Comparison of ENCODE assay signal across 1 cellular context in the genomic region with DNA sequence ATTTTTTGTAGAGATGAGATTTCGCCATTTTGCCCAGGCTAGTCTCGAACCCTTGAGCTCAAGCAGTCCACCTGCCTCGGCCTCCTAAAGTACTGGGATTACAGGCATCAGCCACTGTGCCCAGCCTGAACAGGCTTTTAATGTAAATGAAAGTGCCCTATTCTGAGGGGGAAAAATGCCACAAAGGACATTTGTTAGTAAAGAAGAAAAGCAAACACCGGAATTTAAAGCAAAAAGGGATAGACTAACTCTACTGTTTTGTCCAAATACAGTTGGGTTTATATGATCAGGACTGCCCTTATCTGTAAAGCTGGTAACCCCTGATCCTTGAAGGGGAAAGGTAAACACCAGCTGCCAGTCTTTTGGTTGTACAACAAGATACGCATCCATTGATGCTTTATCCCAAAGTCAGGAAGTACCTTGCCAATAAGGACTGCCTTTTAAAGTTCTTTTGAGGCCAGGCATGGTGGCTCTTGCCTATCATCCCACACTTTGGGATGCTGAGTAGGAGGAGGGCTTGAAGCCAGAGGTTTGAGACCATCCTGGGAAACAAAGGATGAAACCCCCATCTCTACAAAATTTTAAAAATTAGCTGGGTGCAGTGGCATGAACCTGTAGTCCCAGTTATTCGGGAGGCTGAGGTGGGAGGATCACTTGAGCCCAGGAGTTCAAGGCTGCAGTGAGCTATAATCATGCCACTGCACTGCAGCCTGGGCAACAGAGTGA.
A peak's percentile ranks its signal among the peaks of the same experiment; 100 is the strongest.
TF ChIP-seq lines count a peak whose summit lies in the region.

No MANE protein-coding gene starts in this region.

TF ChIP-seq in HepG2, 621 proteins besides CTCF, POLR2A, EP300 and RAD21 (continued from another document and continues in another):
- TF ChIP-seq, protein P1, sequence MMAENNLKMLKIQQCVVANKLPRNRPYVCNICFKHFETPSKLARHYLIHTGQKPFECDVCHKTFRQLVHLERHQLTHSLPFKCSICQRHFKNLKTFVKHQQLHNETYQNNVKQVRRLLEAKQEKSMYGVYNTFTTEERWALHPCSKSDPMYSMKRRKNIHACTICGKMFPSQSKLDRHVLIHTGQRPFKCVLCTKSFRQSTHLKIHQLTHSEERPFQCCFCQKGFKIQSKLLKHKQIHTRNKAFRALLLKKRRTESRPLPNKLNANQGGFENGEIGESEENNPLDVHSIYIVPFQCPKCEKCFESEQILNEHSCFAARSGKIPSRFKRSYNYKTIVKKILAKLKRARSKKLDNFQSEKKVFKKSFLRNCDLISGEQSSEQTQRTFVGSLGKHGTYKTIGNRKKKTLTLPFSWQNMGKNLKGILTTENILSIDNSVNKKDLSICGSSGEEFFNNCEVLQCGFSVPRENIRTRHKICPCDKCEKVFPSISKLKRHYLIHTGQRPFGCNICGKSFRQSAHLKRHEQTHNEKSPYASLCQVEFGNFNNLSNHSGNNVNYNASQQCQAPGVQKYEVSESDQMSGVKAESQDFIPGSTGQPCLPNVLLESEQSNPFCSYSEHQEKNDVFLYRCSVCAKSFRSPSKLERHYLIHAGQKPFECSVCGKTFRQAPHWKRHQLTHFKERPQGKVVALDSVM (CRISPR knock-in tag; IDR thresholded peaks at IDR 0.05) = peak; percentile 89
- TF ChIP-seq ZFP36L1 (CRISPR knock-in tag; IDR thresholded peaks at IDR 0.05) (no peak), NFATC3 (CRISPR knock-in tag; IDR thresholded peaks at IDR 0.05) (no peak), GABPB1 (CRISPR knock-in tag; IDR thresholded peaks at IDR 0.05) (no peak; the same call in 1 of the 2 replicates), ETV5 (CRISPR knock-in tag; IDR thresholded peaks at IDR 0.05; ENCODE audit: borderline replicate concordance) (peak; percentile 98), YY1 (IDR thresholded peaks at IDR 0.05; ENCODE audit: insufficient read depth, insufficient replicate concordance, low read depth, low read length) (peak; percentile 27), XBP1 (CRISPR knock-in tag; IDR thresholded peaks at IDR 0.05) (peak; percentile 46; the same call in 1 of the 2 replicates), THAP11 (CRISPR knock-in tag; IDR thresholded peaks at IDR 0.05) (peak; percentile 79), ZNF451 (CRISPR knock-in tag; IDR thresholded peaks at IDR 0.05) (no peak), ZNF180 (CRISPR knock-in tag; IDR thresholded peaks at IDR 0.05; ENCODE audit: borderline replicate concordance, low read depth) (no peak), HOXD1 (CRISPR knock-in tag; IDR thresholded peaks at IDR 0.05) (peak; percentile 95), MED8 (CRISPR knock-in tag; IDR thresholded peaks at IDR 0.05; ENCODE audit: insufficient replicate concordance) (peak; percentile 92), DMAP1 (CRISPR knock-in tag; IDR thresholded peaks at IDR 0.05) (no peak), TCF7 (IDR thresholded peaks at IDR 0.05; ENCODE audit: low read depth) (peak; percentile 97), HOXA3 (CRISPR knock-in tag; IDR thresholded peaks at IDR 0.05) (peak; percentile 82), ZNF333 (CRISPR knock-in tag; IDR thresholded peaks at IDR 0.05; ENCODE audit: borderline replicate concordance) (no peak), ZNF703 (CRISPR knock-in tag; IDR thresholded peaks at IDR 0.05; ENCODE audit: borderline replicate concordance) (peak; percentile 81; the same call in 1 of the 2 replicates), ZNF557 (CRISPR knock-in tag; IDR thresholded peaks at IDR 0.05) (peak; percentile 90; the same call in 1 of the 2 replicates), REL (CRISPR knock-in tag; conservative IDR thresholded peaks at IDR 0.05) (no peak), IRF2 (CRISPR knock-in tag; IDR thresholded peaks at IDR 0.05) (peak; percentile 90)
- TF ChIP-seq, protein P2, sequence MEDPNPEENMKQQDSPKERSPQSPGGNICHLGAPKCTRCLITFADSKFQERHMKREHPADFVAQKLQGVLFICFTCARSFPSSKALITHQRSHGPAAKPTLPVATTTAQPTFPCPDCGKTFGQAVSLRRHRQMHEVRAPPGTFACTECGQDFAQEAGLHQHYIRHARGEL (CRISPR knock-in tag; IDR thresholded peaks at IDR 0.05) = no peak
- TF ChIP-seq, protein P3, sequence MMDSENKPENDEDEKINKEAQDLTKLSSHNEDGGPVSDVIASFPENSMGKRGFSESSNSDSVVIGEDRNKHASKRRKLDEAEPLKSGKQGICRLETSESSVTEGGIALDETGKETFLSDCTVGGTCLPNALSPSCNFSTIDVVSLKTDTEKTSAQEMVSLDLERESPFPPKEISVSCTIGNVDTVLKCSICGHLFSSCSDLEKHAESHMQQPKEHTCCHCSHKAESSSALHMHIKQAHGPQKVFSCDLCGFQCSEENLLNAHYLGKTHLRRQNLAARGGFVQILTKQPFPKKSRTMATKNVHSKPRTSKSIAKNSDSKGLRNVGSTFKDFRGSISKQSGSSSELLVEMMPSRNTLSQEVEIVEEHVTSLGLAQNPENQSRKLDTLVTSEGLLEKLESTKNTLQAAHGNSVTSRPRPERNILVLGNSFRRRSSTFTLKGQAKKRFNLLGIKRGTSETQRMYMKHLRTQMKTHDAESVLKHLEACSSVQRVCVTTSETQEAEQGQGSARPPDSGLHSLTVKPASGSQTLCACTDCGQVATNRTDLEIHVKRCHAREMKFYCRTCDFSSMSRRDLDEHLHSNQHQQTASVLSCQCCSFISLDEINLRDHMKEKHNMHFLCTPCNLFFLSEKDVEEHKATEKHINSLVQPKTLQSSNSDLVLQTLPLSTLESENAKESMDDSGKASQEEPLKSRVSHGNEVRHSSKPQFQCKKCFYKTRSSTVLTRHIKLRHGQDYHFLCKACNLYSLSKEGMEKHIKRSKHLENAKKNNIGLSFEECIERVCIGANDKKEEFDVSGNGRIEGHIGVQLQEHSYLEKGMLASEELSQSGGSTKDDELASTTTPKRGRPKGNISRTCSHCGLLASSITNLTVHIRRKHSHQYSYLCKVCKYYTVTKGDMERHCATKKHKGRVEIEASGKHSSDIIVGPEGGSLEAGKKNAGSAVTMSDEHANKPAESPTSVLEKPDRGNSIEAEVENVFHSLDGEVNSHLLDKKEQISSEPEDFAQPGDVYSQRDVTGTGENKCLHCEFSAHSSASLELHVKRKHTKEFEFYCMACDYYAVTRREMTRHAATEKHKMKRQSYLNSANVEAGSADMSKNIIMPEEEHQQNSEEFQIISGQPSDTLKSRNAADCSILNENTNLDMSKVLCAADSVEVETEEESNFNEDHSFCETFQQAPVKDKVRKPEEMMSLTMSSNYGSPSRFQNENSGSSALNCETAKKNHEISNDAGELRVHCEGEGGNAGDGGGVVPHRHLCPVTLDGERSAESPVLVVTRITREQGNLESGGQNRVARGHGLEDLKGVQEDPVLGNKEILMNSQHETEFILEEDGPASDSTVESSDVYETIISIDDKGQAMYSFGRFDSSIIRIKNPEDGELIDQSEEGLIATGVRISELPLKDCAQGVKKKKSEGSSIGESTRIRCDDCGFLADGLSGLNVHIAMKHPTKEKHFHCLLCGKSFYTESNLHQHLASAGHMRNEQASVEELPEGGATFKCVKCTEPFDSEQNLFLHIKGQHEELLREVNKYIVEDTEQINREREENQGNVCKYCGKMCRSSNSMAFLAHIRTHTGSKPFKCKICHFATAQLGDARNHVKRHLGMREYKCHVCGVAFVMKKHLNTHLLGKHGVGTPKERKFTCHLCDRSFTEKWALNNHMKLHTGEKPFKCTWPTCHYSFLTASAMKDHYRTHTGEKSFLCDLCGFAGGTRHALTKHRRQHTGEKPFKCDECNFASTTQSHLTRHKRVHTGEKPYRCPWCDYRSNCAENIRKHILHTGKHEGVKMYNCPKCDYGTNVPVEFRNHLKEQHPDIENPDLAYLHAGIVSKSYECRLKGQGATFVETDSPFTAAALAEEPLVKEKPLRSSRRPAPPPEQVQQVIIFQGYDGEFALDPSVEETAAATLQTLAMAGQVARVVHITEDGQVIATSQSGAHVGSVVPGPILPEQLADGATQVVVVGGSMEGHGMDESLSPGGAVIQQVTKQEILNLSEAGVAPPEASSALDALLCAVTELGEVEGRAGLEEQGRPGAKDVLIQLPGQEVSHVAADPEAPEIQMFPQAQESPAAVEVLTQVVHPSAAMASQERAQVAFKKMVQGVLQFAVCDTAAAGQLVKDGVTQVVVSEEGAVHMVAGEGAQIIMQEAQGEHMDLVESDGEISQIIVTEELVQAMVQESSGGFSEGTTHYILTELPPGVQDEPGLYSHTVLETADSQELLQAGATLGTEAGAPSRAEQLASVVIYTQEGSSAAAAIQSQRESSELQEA (CRISPR knock-in tag; IDR thresholded peaks at IDR 0.05; ENCODE audit: not compliant biosample characterization) = no peak
- TF ChIP-seq, protein P4, sequence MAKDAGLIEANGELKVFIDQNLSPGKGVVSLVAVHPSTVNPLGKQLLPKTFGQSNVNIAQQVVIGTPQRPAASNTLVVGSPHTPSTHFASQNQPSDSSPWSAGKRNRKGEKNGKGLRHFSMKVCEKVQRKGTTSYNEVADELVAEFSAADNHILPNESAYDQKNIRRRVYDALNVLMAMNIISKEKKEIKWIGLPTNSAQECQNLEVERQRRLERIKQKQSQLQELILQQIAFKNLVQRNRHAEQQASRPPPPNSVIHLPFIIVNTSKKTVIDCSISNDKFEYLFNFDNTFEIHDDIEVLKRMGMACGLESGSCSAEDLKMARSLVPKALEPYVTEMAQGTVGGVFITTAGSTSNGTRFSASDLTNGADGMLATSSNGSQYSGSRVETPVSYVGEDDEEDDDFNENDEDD (CRISPR knock-in tag; IDR thresholded peaks at IDR 0.05; ENCODE audit: borderline replicate concordance) = 0 out of 2 replicates have a peak, but pooled peaks have one; percentile 61
- TF ChIP-seq, protein P5, sequence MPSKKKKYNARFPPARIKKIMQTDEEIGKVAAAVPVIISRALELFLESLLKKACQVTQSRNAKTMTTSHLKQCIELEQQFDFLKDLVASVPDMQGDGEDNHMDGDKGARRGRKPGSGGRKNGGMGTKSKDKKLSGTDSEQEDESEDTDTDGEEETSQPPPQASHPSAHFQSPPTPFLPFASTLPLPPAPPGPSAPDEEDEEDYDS (CRISPR knock-in tag; IDR thresholded peaks at IDR 0.05) = peak; percentile 84
- TF ChIP-seq, protein P6, sequence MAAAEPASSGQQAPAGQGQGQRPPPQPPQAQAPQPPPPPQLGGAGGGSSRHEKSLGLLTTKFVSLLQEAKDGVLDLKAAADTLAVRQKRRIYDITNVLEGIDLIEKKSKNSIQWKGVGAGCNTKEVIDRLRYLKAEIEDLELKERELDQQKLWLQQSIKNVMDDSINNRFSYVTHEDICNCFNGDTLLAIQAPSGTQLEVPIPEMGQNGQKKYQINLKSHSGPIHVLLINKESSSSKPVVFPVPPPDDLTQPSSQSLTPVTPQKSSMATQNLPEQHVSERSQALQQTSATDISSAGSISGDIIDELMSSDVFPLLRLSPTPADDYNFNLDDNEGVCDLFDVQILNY (CRISPR knock-in tag; conservative IDR thresholded peaks at IDR 0.05) = no peak
- TF ChIP-seq, protein P7, sequence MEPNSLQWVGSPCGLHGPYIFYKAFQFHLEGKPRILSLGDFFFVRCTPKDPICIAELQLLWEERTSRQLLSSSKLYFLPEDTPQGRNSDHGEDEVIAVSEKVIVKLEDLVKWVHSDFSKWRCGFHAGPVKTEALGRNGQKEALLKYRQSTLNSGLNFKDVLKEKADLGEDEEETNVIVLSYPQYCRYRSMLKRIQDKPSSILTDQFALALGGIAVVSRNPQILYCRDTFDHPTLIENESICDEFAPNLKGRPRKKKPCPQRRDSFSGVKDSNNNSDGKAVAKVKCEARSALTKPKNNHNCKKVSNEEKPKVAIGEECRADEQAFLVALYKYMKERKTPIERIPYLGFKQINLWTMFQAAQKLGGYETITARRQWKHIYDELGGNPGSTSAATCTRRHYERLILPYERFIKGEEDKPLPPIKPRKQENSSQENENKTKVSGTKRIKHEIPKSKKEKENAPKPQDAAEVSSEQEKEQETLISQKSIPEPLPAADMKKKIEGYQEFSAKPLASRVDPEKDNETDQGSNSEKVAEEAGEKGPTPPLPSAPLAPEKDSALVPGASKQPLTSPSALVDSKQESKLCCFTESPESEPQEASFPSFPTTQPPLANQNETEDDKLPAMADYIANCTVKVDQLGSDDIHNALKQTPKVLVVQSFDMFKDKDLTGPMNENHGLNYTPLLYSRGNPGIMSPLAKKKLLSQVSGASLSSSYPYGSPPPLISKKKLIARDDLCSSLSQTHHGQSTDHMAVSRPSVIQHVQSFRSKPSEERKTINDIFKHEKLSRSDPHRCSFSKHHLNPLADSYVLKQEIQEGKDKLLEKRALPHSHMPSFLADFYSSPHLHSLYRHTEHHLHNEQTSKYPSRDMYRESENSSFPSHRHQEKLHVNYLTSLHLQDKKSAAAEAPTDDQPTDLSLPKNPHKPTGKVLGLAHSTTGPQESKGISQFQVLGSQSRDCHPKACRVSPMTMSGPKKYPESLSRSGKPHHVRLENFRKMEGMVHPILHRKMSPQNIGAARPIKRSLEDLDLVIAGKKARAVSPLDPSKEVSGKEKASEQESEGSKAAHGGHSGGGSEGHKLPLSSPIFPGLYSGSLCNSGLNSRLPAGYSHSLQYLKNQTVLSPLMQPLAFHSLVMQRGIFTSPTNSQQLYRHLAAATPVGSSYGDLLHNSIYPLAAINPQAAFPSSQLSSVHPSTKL (CRISPR knock-in tag; IDR thresholded peaks at IDR 0.05) = peak; percentile 97
- TF ChIP-seq, protein P8, sequence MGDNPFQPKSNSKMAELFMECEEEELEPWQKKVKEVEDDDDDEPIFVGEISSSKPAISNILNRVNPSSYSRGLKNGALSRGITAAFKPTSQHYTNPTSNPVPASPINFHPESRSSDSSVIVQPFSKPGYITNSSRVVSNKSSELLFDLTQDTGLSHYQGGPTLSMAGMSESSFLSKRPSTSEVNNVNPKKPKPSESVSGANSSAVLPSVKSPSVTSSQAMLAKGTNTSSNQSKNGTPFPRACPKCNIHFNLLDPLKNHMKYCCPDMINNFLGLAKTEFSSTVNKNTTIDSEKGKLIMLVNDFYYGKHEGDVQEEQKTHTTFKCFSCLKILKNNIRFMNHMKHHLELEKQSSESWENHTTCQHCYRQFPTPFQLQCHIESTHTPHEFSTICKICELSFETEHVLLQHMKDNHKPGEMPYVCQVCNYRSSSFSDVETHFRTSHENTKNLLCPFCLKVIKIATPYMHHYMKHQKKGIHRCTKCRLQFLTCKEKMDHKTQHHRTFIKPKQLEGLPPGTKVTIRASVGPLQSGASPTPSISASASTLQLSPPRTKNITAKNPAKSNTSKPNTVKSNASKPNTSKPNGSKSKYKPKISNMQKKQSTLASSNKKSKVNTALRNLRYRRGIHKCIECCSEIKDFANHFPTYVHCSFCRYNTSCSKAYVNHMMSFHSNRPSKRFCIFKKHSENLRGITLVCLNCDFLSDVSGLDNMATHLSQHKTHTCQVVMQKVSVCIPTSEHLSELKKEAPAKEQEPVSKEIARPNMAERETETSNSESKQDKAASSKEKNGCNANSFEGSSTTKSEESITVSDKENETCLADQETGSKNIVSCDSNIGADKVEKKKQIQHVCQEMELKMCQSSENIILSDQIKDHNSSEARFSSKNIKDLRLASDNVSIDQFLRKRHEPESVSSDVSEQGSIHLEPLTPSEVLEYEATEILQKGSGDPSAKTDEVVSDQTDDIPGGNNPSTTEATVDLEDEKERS (CRISPR knock-in tag; IDR thresholded peaks at IDR 0.05) = no peak
- TF ChIP-seq, protein P9, sequence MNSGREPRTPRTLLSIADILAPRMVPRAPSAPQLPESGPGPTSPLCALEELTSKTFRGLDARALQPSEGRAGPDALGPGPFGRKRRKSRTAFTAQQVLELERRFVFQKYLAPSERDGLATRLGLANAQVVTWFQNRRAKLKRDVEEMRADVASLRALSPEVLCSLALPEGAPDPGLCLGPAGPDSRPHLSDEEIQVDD (CRISPR knock-in tag; IDR thresholded peaks at IDR 0.05; ENCODE audit: borderline replicate concordance) = no peak
- TF ChIP-seq, protein P10, sequence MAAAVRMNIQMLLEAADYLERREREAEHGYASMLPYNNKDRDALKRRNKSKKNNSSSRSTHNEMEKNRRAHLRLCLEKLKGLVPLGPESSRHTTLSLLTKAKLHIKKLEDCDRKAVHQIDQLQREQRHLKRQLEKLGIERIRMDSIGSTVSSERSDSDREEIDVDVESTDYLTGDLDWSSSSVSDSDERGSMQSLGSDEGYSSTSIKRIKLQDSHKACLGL (CRISPR knock-in tag; IDR thresholded peaks at IDR 0.05) = no peak
